Comparison of ENCODE assay signal across 19 cellular contexts in genomic region chr5:124463840-124464239, GRCh38.
DNase-seq lines count a peak whose midpoint lies in the region; ATAC-seq and TF ChIP-seq lines count a peak whose summit lies in the region.
"Had no signal": no experiment of that assay in that cellular context is flagged by ENCODE, and none has a peak within 500 bp of the region (broad histone marks: within the 10 kb centered on the region; RNA-seq: fewer than 3 reads in every experiment).

No MANE protein-coding gene starts in this region.

- H3K27me3 ChIP-seq in heart right ventricle (no peaks in the 10 kb centered on the region), mesendoderm (ENCODE audit: insufficient read depth, low read length, poor library complexity) (no peaks in the 10 kb centered on the region), neuronal stem cell (ENCODE audit: control insufficient read depth in 3 of 3, insufficient read depth in 3 of 3, low read depth in 1 of 3, low read length in 3 of 3) (no peaks in the 10 kb centered on the region), neural progenitor cell (no peaks in the 10 kb centered on the region), colonic mucosa (no peaks in the 10 kb centered on the region)
- H3K27me3 ChIP-seq: BLaER1 had no signal

- H4K20me1 ChIP-seq in neural progenitor cell (ENCODE audit: low read depth) = no peaks in the 10 kb centered on the region
- H4K20me1 ChIP-seq: BLaER1 had no signal

- H3K9ac ChIP-seq in mesendoderm (ENCODE audit: low read length) = no peak overlapping the region
- H3K9ac ChIP-seq in neuronal stem cell (ENCODE audit: low read depth, low read length, poor library complexity) = no peak overlapping the region
- H3K9ac ChIP-seq in neural progenitor cell = no peak overlapping the region
- H3K9ac ChIP-seq in colonic mucosa (ENCODE audit: low read depth in 2 of 2, low read length in 2 of 2) = no peak overlapping the region
- H3K9ac ChIP-seq: BLaER1, GM23248 had no signal

- H3K9me3 Mint-ChIP-seq in neural progenitor cell = peaks cover 29% of the 10 kb centered on the region
- H3K9me3 Mint-ChIP-seq: CD8-positive, alpha-beta T cell had no signal

- H3K36me3 ChIP-seq in heart right ventricle (no peaks in the 10 kb centered on the region), mesendoderm (ENCODE audit: control insufficient read depth, insufficient read depth, low read length) (no peaks in the 10 kb centered on the region), neuronal stem cell (replicated peaks in 1 of 2; ENCODE audit: control insufficient read depth in 2 of 2, insufficient read depth in 2 of 2, low read length in 2 of 2) (no peaks in the 10 kb centered on the region), neural progenitor cell (no peaks in the 10 kb centered on the region), colonic mucosa (no peaks in the 10 kb centered on the region)
- H3K36me3 ChIP-seq: BLaER1 had no signal

- H4K8ac ChIP-seq in mesendoderm (ENCODE audit: low read depth, low read length) = no peak overlapping the region
- no peak overlapping the region for H4K8ac ChIP-seq in neuronal stem cell (ENCODE audit: low read depth, low read length)

- H3K27ac ChIP-seq in heart right ventricle (no peak overlapping the region), mesendoderm (ENCODE audit: low read depth, low read length) (no peak overlapping the region), neuronal stem cell (replicated peaks; ENCODE audit: low read length) (no peak overlapping the region), neural progenitor cell (no peak overlapping the region), colonic mucosa (no peak overlapping the region)
- H3K27ac ChIP-seq: 22Rv1, BLaER1, C4-2B, GM23248 had no signal

- H3K18ac ChIP-seq in mesendoderm (ENCODE audit: low read length) (no peak overlapping the region), neuronal stem cell (ENCODE audit: low read length) (no peak overlapping the region)

- H2BK15ac ChIP-seq in mesendoderm (replicated peaks; ENCODE audit: low read depth) = peak overlapping the region; percentile 57
- no peak overlapping the region for H2BK15ac ChIP-seq in neuronal stem cell (ENCODE audit: low read length)

- H3K4me3 ChIP-seq in heart right ventricle (no peak overlapping the region), mesendoderm (ENCODE audit: low read length) (no peak overlapping the region), neuronal stem cell (ENCODE audit: low read length in 2 of 2) (no peak overlapping the region), neural progenitor cell (no peak overlapping the region), colonic mucosa (no peak overlapping the region)
- H3K4me3 ChIP-seq: BLaER1, GM23248 had no signal

- H3K9me3 ChIP-seq in heart right ventricle (peaks cover 0 to 18% (median 0%) of the 10 kb centered on the region in 11 donors), neuronal stem cell (replicated peaks in 1 of 2; ENCODE audit: control insufficient read depth in 2 of 2, insufficient read depth in 1 of 2, low read depth in 1 of 2, low read length in 2 of 2) (peaks cover 0 to 30% of the 10 kb centered on the region in 2 donors), neural progenitor cell (ENCODE audit: low read depth) (no peaks in the 10 kb centered on the region), colonic mucosa (no peaks in the 10 kb centered on the region)

- DNase-seq in left cardiac atrium (no peak), heart right ventricle (no peak), mesendoderm (no peak), neuronal stem cell (ENCODE audit: low spot score) (no peak), activated T-cell treated with anti-CD3 and anti-CD28 coated beads for 4 hours (no peak), neural progenitor cell (ENCODE audit: low spot score) (no peak), colonic mucosa (no peak)
- DNase-seq: Caco-2; CD4-positive, CD25-positive, alpha-beta regulatory T cell; CD8-positive, alpha-beta T cell; DMS153; DND-41; GM23248; H7; HCEC 1CT had no signal

- H2BK5ac ChIP-seq in mesendoderm (ENCODE audit: low read length) = no peak overlapping the region
- no peak overlapping the region for H2BK5ac ChIP-seq in neuronal stem cell (ENCODE audit: low read length)

- no peak overlapping the region for H3K4me3 Mint-ChIP-seq in neural progenitor cell
- H3K4me3 Mint-ChIP-seq: B cell; CD4-positive, CD25-positive, alpha-beta regulatory T cell; CD8-positive, alpha-beta T cell had no signal

- no peak overlapping the region for H2BK120ac ChIP-seq in mesendoderm (ENCODE audit: low read depth, low read length)
- no peak overlapping the region for H2BK120ac ChIP-seq in neuronal stem cell (ENCODE audit: low read depth, low read length)

- H4K5ac ChIP-seq in mesendoderm (ENCODE audit: low read length) = no peak overlapping the region

- H3F3A ChIP-seq in neural progenitor cell (ENCODE audit: low read depth) = peaks cover 30% of the 10 kb centered on the region

- no peak overlapping the region for H3K14ac ChIP-seq in neuronal stem cell (ENCODE audit: low read length)

- peaks cover 50% of the 10 kb centered on the region for H3K4me1 Mint-ChIP-seq in neural progenitor cell
- H3K4me1 Mint-ChIP-seq: CD4-positive, CD25-positive, alpha-beta regulatory T cell had no signal

- H3K23ac ChIP-seq in mesendoderm (ENCODE audit: low read length) (no peak overlapping the region), neuronal stem cell (ENCODE audit: low read depth, low read length, poor library complexity) (no peak overlapping the region)

- WGBS in heart right ventricle, 2 donors = 48 to 53% methylated on average over 2 of the region's 2 CpGs
- WGBS in mesendoderm (ENCODE audit: extremely low coverage, insufficient coverage, low lambda C conversion rate) = no CpG with 5 or more reads among the region's 2 CpGs
- WGBS in neuronal stem cell (ENCODE audit: extremely low coverage in 2 of 2, insufficient read length in 2 of 2, insufficient replicate concordance in 1 of 2), 2 donors = no CpG with 5 or more reads among the region's 2 CpGs

- no peak overlapping the region for H3K56ac ChIP-seq in mesendoderm (ENCODE audit: low read length)

- H3K4me1 ChIP-seq in heart right ventricle = peaks cover 0 to 17% (median 13%) of the 10 kb centered on the region in 9 donors
- H3K4me1 ChIP-seq in mesendoderm (ENCODE audit: control insufficient read depth, low read depth, low read length) = no peaks in the 10 kb centered on the region
- peaks cover 14 to 33% of the 10 kb centered on the region in 2 donors for H3K4me1 ChIP-seq in neuronal stem cell (ENCODE audit: control insufficient read depth in 2 of 2, insufficient read depth in 1 of 2, low read depth in 1 of 2, low read length in 2 of 2)
- H3K4me1 ChIP-seq in neural progenitor cell = peaks cover 45% of the 10 kb centered on the region
- no peaks in the 10 kb centered on the region for H3K4me1 ChIP-seq in colonic mucosa
- H3K4me1 ChIP-seq: Caco-2 had no signal

- ATAC-seq in left cardiac atrium = peak; percentile 44 to 78
- no peak for ATAC-seq in heart right ventricle
- ATAC-seq: CD8-positive, alpha-beta T cell had no signal

- no peak overlapping the region for H3K4me2 ChIP-seq in mesendoderm (ENCODE audit: low read length)
- H3K4me2 ChIP-seq in neuronal stem cell (ENCODE audit: insufficient read depth, low read length, poor library complexity, severe bottlenecking) = no peak overlapping the region
- no peak overlapping the region for H3K4me2 ChIP-seq in neural progenitor cell

- peak overlapping the region; percentile 28 for H2BK12ac ChIP-seq in neuronal stem cell (ENCODE audit: low read length)

- H3K27ac Mint-ChIP-seq in neural progenitor cell = no peak overlapping the region
- H3K27ac Mint-ChIP-seq: B cell; CD8-positive, alpha-beta T cell had no signal

- no peak overlapping the region for H2AFZ ChIP-seq in neuronal stem cell (ENCODE audit: low read length)
- H2AFZ ChIP-seq in neural progenitor cell (replicated peaks) = no peak overlapping the region
- H2AFZ ChIP-seq: GM23248 had no signal

- peaks cover 5% of the 10 kb centered on the region for H3K36me3 Mint-ChIP-seq in neural progenitor cell
- H3K36me3 Mint-ChIP-seq: CD4-positive, CD25-positive, alpha-beta regulatory T cell; CD8-positive, alpha-beta T cell had no signal

- TF ChIP-seq CTCF in heart right ventricle (IDR thresholded peaks at IDR 0.05) = no peak
- no peak for TF ChIP-seq CTCF in neural progenitor cell (IDR thresholded peaks at IDR 0.05)
- TF ChIP-seq CTCF in colonic mucosa (IDR thresholded peaks at IDR 0.05) = no peak

- H3K79me2 ChIP-seq in mesendoderm (ENCODE audit: control insufficient read depth, insufficient read depth, low read length) (no peaks in the 10 kb centered on the region), neural progenitor cell (ENCODE audit: low read depth) (no peaks in the 10 kb centered on the region)

- H3K4ac ChIP-seq in mesendoderm (ENCODE audit: low read depth, low read length) (no peak overlapping the region), neuronal stem cell (ENCODE audit: low read length) (no peak overlapping the region)

- no peaks in the 10 kb centered on the region for H3K79me1 ChIP-seq in mesendoderm (ENCODE audit: low read length)
- no peaks in the 10 kb centered on the region for H3K79me1 ChIP-seq in neuronal stem cell (ENCODE audit: low read depth, low read length)

- H4K91ac ChIP-seq in neuronal stem cell (ENCODE audit: low read depth, low read length, poor library complexity) = no peak overlapping the region

- H3K27me3 Mint-ChIP-seq in neural progenitor cell (ENCODE audit: insufficient read depth, low read depth) = peaks cover 7% of the 10 kb centered on the region
- H3K27me3 Mint-ChIP-seq: B cell had no signal

- intact Hi-C loops in left cardiac atrium (cut with DNase I) = no loop called here
- intact Hi-C loops in heart right ventricle (cut with DNase I) = no loop called here
- intact Hi-C loops in colonic mucosa (cut with DNase I) = no loop called here

- H2AK5ac ChIP-seq in mesendoderm (ENCODE audit: low read length) (no peak overlapping the region), neuronal stem cell (ENCODE audit: low read depth, low read length) (no peak overlapping the region)

Comparison
In these comparisons a context has a peak if more than half of its experiments do, and no peak if none do; other contexts are left out.
1. ATAC-seq: peak in left cardiac atrium (2 of 2); none in heart right ventricle (0 of 8).